ENCODE assay signal across 14 cellular contexts in genomic region chr14:73590673-73591004, GRCh38. TPM values are rescaled to one million over a fixed set of nuclear protein-coding genes. Genes with fewer than 3 reads are reported as not detected.
"Had no signal": no experiment of that assay in that cellular context is flagged by ENCODE, and none has a peak within 500 bp of the region (broad histone marks: within the 10 kb centered on the region; RNA-seq: fewer than 3 reads in every experiment).

No MANE protein-coding gene starts in this region.

RNA-seq across cellular contexts. Expression of gene ACOT6, which starts 21.7 kb away (rescaled TPM):
- total RNA-seq: cerebellum, endodermal cell, esophagus mucosa, gastrocnemius medialis, glomerular endothelial cell, kidney, lung, myocyte, pancreas, posterior vena cava, pulmonary artery endothelial cell, spleen, thoracic aorta, upper lobe of left lung had no signal
- polyA plus RNA-seq: lung, pancreas, spleen had no signal

RNA-seq across cellular contexts. Expression of gene HEATR4, which starts 31.9 kb away (rescaled TPM):
- total RNA-seq: glomerular endothelial cell had no signal
